Comparison of ENCODE assay signal across 10 cellular contexts in genomic region chr19:29851769-29852521, GRCh38.
DNase-seq lines count a peak whose midpoint lies in the region; ATAC-seq lines count a peak whose summit lies in the region.
"Had no signal": no experiment of that assay in that cellular context is flagged by ENCODE, and none has a peak within 500 bp of the region (broad histone marks: within the 10 kb centered on the region; RNA-seq: fewer than 3 reads in every experiment).

No MANE protein-coding gene starts in this region.

- ATAC-seq in GM21786 (IDR thresholded peaks at IDR 0.05; ENCODE audit: unreplicated experiment): peak; percentile 78
- peak; percentile 73 for ATAC-seq in HG03469 (IDR thresholded peaks at IDR 0.05; ENCODE audit: unreplicated experiment)
- ATAC-seq: effector memory CD8-positive, alpha-beta T cell; psoas muscle had no signal

- DNase-seq in stimulated activated CD4-positive, alpha-beta T cell treated with anti-CD3 and anti-CD28 coated beads, Interleukin-15, amount 100 ng/mL, for 24 hours: peak; percentile 56
- no peak for DNase-seq in stimulated activated CD4-positive, alpha-beta T cell treated with anti-CD3 and anti-CD28 coated beads, Interleukin-2, amount 100 ng/mL, for 48 hours
- DNase-seq in epidermal melanocyte (ENCODE audit: insufficient read length, low spot score) (no peak), AG20443 (ENCODE audit: low spot score) (no peak), NCI-H128 (lab: John Stamatoyannopoulos, UW; ENCODE audit: unreplicated experiment) (no peak), NCI-H2227 (lab: John Stamatoyannopoulos, UW; ENCODE audit: unreplicated experiment) (no peak)
- DNase-seq: effector memory CD8-positive, alpha-beta T cell had no signal
